27 cellular contexts compared by ENCODE assay signal in genomic region chr11:75087319-75088055, GRCh38.
DNase-seq lines count a peak whose midpoint lies in the region; ATAC-seq and TF ChIP-seq lines count a peak whose summit lies in the region.
"Had no signal": no experiment of that assay in that cellular context is flagged by ENCODE, and none has a peak within 500 bp of the region (broad histone marks: within the 10 kb centered on the region; RNA-seq: fewer than 3 reads in every experiment).

No MANE protein-coding gene starts in this region.

- TF ChIP-seq CTCF in choroid plexus epithelial cell (conservative IDR thresholded peaks at IDR 0.05; ENCODE audit: low read depth, low read length), result peak; percentile 5

- H3K4me3 ChIP-seq in choroid plexus epithelial cell (ENCODE audit: low read depth, low read length), result no peak overlapping the region
- H3K4me3 ChIP-seq: PC-9, SJCRH30 had no signal

- ATAC-seq in GM18873 (IDR thresholded peaks at IDR 0.05; ENCODE audit: low FRiP score, unreplicated experiment), result no peak
- ATAC-seq in GM21447 (IDR thresholded peaks at IDR 0.05; ENCODE audit: unreplicated experiment), result no peak
- ATAC-seq: Right ventricle myocardium inferior, SK-N-SH treated with all-trans-retinoic acid at 6 μM for 48 hours had no signal

- peak; percentile 10 for DNase-seq in NCI-H2227 (lab: John Stamatoyannopoulos, UW; ENCODE audit: unreplicated experiment)
- no peak for DNase-seq in NCI-H2227 treated with DMSO at 0.1 percent for 48 hours (lab: John Stamatoyannopoulos, UW)
- DNase-seq in KBM-7, result peak; percentile 21
- DNase-seq in choroid plexus epithelial cell (ENCODE audit: low read depth), result no peak
- DNase-seq in NCI-H187 treated with DMSO at 0.1 percent for 48 hours (lab: John Stamatoyannopoulos, UW), result no peak
- DNase-seq: ACHN; BE2C; CD8-positive, alpha-beta memory T cell; DMS 273 treated with DMSO at 0.1 percent for 48 hours; DMS79; GF-D8; H7; HFFc6; IMR-90; NCI-H1092; NCI-H1417 treated with DMSO at 0.1 percent for 48 hours; NCI-H187; NCI-H2171 treated with DMSO at 0.1 percent for 48 hours; NCI-H446; NCI-H524 treated with DMSO at 0.1 percent for 48 hours; NCI-H774; PC-9; SJCRH30 had no signal

- in situ Hi-C loops in KBM-7 (cut with MboI; ENCODE audit: low pct_unique_long_range_greater_than_20kb, low sequenced_read_pairs), result no loop called here

Comparison
In these comparisons a context has a peak if more than half of its experiments do, and no peak if none do; other contexts are left out.
1. DNase-seq: peak in NCI-H2227 (single experiment) and KBM-7 (single experiment); none in NCI-H2227 treated with DMSO at 0.1 percent for 48 hours (single experiment), choroid plexus epithelial cell (single experiment) and NCI-H187 treated with DMSO at 0.1 percent for 48 hours (single experiment).